22 cellular contexts compared by ENCODE assay signal in the genomic region with DNA sequence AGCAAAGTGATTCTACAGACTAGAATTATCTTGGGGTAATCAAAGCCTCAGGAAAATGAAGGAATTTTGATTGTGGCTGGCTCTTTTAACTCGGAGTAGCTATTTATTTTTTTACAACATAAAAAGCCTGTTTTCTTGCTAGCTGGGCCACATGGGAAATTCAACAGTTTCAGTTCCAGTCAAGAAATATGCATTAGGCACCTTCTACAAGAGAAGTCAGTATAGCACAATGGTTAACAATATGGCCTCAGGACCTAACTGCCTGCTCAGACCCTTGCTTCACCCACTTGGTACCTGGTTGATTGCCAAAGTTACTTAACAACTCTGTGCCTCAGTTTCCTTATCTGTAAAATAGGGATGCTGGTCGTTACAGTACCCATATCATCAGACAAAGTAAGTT.
DNase-seq lines count a peak whose midpoint lies in the region; ATAC-seq and TF ChIP-seq lines count a peak whose summit lies in the region.
"Had no signal": no experiment of that assay in that cellular context is flagged by ENCODE, and none has a peak within 500 bp of the region (broad histone marks: within the 10 kb centered on the region; RNA-seq: fewer than 3 reads in every experiment).

No MANE protein-coding gene starts in this region.

- no peaks in the 10 kb centered on the region for H3K27me3 Mint-ChIP-seq in memory B cell
- no peaks in the 10 kb centered on the region for H3K27me3 Mint-ChIP-seq in CD4-positive, alpha-beta memory T cell

- DNase-seq in Panc1 (ENCODE audit: low read depth, low spot score) (no peak), memory B cell (ENCODE audit: low spot score in 2 of 2) (no peak), T-helper 2 cell (no peak)
- DNase-seq in CD4-positive, alpha-beta memory T cell, result no peak
- DNase-seq: DMS153, Kasumi-1, NCI-H1105, NCI-H1436 treated with DMSO at 0.1 percent for 48 hours, NCI-H1930, NCI-H2107, NCI-H446 treated with DMSO at 0.1 percent for 48 hours, NCI-H526 treated with DMSO at 0.1 percent for 48 hours, OCI-M1, SIG-M5, SW 1271 had no signal

- peaks cover 3% of the 10 kb centered on the region for H3K9me3 Mint-ChIP-seq in memory B cell
- H3K9me3 Mint-ChIP-seq in CD4-positive, alpha-beta memory T cell, result peaks cover 0 to 19% (median 6%) of the 10 kb centered on the region in 8 donors

- TF ChIP-seq CTCF in Panc1 (IDR thresholded peaks at IDR 0.05), result no peak

- CTCF ChIA-PET in Panc1 (lab: Charles Lee), result no interaction called here
- CTCF ChIA-PET in CD4-positive, alpha-beta memory T cell (lab: Charles Lee; ENCODE audit: partially characterized antibody), result no interaction called here

- BruUV-seq in Panc1 (replicated peaks; lab: Mats Ljungman, UMichigan), result no TSS peak

- H3K27ac Mint-ChIP-seq in memory B cell, result no peak overlapping the region
- no peak overlapping the region for H3K27ac Mint-ChIP-seq in CD4-positive, alpha-beta memory T cell
- H3K27ac Mint-ChIP-seq: T-helper 1 cell treated with Interleukin-12 subunit alpha and Interleukin-12 subunit beta and Interleukin-4 antibody, amounts not matched to agents 30 μg/mL and 1 μg/mL, for 36 hours had no signal

- peaks cover 3% of the 10 kb centered on the region for H3K36me3 Mint-ChIP-seq in memory B cell
- no peaks in the 10 kb centered on the region for H3K36me3 Mint-ChIP-seq in CD4-positive, alpha-beta memory T cell

- intact Hi-C loops in Panc1 (cut with micrococcal nuclease; ENCODE audit: unreplicated experiment), result no loop called here
- intact Hi-C loops in CD4-positive, alpha-beta memory T cell (cut with micrococcal nuclease), result no loop called here

- ATAC-seq in GM19351 (IDR thresholded peaks at IDR 0.05; ENCODE audit: unreplicated experiment) (peak; percentile 36), Panc1 (no peak), memory B cell (ENCODE audit: low read depth) (peak; percentile 45), GM21515 (IDR thresholded peaks at IDR 0.05; ENCODE audit: unreplicated experiment) (no peak), GM18858 (IDR thresholded peaks at IDR 0.05; ENCODE audit: unreplicated experiment) (no peak)
- ATAC-seq: HepG2, K562 had no signal

- H3K4me3 ChIP-seq in Panc1 (ENCODE audit: low read depth in 2 of 2, low read length in 2 of 2), result no peak overlapping the region
- no peak overlapping the region for H3K4me3 ChIP-seq in CD4-positive, alpha-beta memory T cell (ENCODE audit: low read length in 2 of 2)
- H3K4me3 ChIP-seq: K562, SK-N-MC had no signal

- in situ Hi-C loops in Panc1 (cut with HindIII; ENCODE audit: low pct_unique_long_range_greater_than_20kb, low sequenced_read_pairs), result no loop called here

- POLR2A ChIA-PET in Panc1 (lab: Charles Lee), result no interaction called here
- POLR2A ChIA-PET in CD4-positive, alpha-beta memory T cell (lab: Charles Lee; ENCODE audit: partially characterized antibody), result no interaction called here

- no peaks in the 10 kb centered on the region for H3K27me3 ChIP-seq in Panc1 (ENCODE audit: control insufficient read depth, insufficient read depth, low read length)
- H3K27me3 ChIP-seq in CD4-positive, alpha-beta memory T cell (ENCODE audit: insufficient read depth, low read length), result no peaks in the 10 kb centered on the region

- peaks cover 29% of the 10 kb centered on the region for H3K4me1 Mint-ChIP-seq in memory B cell
- H3K4me1 Mint-ChIP-seq in CD4-positive, alpha-beta memory T cell, result no peaks in the 10 kb centered on the region

- H3K27ac ChIP-seq in Panc1 (ENCODE audit: low read length), result peak overlapping the region; percentile 63; the same call in 1 of the 2 replicates
- H3K27ac ChIP-seq in CD4-positive, alpha-beta memory T cell (ENCODE audit: low read depth, low read length), result no peak overlapping the region
- H3K27ac ChIP-seq: SK-N-MC had no signal

- peaks cover 1% of the 10 kb centered on the region for H3K9me3 ChIP-seq in Panc1 (ENCODE audit: control insufficient read depth, insufficient read depth, low read depth, low read length)
- H3K9me3 ChIP-seq in CD4-positive, alpha-beta memory T cell (ENCODE audit: control insufficient read depth in 1 of 2, low read length in 2 of 2), result no peaks in the 10 kb centered on the region

- peaks cover 15% of the 10 kb centered on the region; the same call in 1 of the 2 replicates for H3K4me1 ChIP-seq in Panc1 (ENCODE audit: control insufficient read depth, insufficient read depth, low read length)
- H3K4me1 ChIP-seq in CD4-positive, alpha-beta memory T cell (ENCODE audit: insufficient read depth, low read length), result no peaks in the 10 kb centered on the region

- no peaks in the 10 kb centered on the region for H3K36me3 ChIP-seq in Panc1 (ENCODE audit: control insufficient read depth, insufficient read depth, low read length)
- no peaks in the 10 kb centered on the region for H3K36me3 ChIP-seq in CD4-positive, alpha-beta memory T cell (ENCODE audit: insufficient read depth, low read length)

- no peak overlapping the region for H3K4me3 Mint-ChIP-seq in memory B cell
- H3K4me3 Mint-ChIP-seq in CD4-positive, alpha-beta memory T cell, result no peak overlapping the region
- H3K4me3 Mint-ChIP-seq: T-helper 1 cell treated with Interleukin-12 subunit alpha and Interleukin-12 subunit beta and Interleukin-4 antibody, amounts not matched to agents 30 μg/mL and 1 μg/mL, for 36 hours had no signal

Comparison
In these comparisons a context has a peak if more than half of its experiments do, and no peak if none do; other contexts are left out.
1. ATAC-seq: peak in GM19351 (single experiment) and memory B cell (single experiment); none in Panc1 (single experiment), GM21515 (single experiment) and GM18858 (single experiment).